23 cellular contexts compared by ENCODE assay signal in the genomic region with DNA sequence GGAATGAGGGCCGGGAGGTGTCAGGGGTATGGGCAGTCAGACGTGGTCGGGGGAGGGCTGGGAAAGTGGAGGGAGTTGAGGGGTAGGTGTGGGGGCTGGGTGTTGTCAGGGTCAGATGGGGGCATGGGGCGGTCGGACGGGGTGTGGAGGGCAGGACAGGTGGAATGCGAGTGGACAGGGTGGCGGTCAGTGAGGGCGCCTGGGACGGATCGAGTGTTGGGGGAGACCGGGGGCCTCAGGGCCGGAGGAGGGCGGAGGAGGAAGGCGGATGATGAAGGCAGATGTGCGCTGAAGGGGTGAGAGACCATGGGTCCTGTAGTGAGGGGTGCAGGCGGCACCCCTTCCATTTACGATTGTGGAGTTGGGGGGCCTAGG. TPM values are rescaled to one million over a fixed set of nuclear protein-coding genes. Genes with fewer than 3 reads are reported as not detected.
A peak's percentile ranks its signal among the peaks of the same experiment; 100 is the strongest.
DNase-seq lines count a peak whose midpoint lies in the region; ATAC-seq and TF ChIP-seq lines count a peak whose summit lies in the region.
"Had no signal": no experiment of that assay in that cellular context is flagged by ENCODE, and none has a peak within 500 bp of the region (broad histone marks: within the 10 kb centered on the region; RNA-seq: fewer than 3 reads in every experiment).

No MANE protein-coding gene starts in this region.

- H3K27ac ChIP-seq in neuronal stem cell (replicated peaks; ENCODE audit: low read length), result no peak overlapping the region
- H3K27ac ChIP-seq: C4-2B had no signal

- H3K9me3 ChIP-seq in T-helper 17 cell (ENCODE audit: control insufficient read depth, low read length, poor library complexity, severe bottlenecking) (no peaks in the 10 kb centered on the region), neuronal stem cell (replicated peaks in 1 of 2; ENCODE audit: control insufficient read depth in 2 of 2, insufficient read depth in 1 of 2, low read depth in 1 of 2, low read length in 2 of 2) (no peaks in the 10 kb centered on the region)
- H3K9me3 ChIP-seq: Caco-2 had no signal

- H4K8ac ChIP-seq in neuronal stem cell (ENCODE audit: low read depth, low read length), result peak overlapping the region; percentile 82

- H3K36me3 ChIP-seq in H7 (replicated peaks; ENCODE audit: control insufficient read depth, insufficient read depth, low read length), result peaks cover 22% of the 10 kb centered on the region
- peaks cover 34 to 90% of the 10 kb centered on the region in 2 donors for H3K36me3 ChIP-seq in neuronal stem cell (replicated peaks in 1 of 2; ENCODE audit: control insufficient read depth in 2 of 2, insufficient read depth in 2 of 2, low read length in 2 of 2)

- H3K4me3 ChIP-seq in H7 (ENCODE audit: insufficient read depth, low read depth, low read length), result no peak overlapping the region
- H3K4me3 ChIP-seq in neuronal stem cell (ENCODE audit: low read length in 2 of 2), result no peak overlapping the region
- H3K4me3 ChIP-seq: GM12878 had no signal

- H3K4me2 ChIP-seq in neuronal stem cell (ENCODE audit: insufficient read depth, low read length, poor library complexity, severe bottlenecking), result no peak overlapping the region

- H3K23ac ChIP-seq in neuronal stem cell (ENCODE audit: low read depth, low read length, poor library complexity), result peak overlapping the region; percentile 43

- peak overlapping the region; percentile 87 for H3K14ac ChIP-seq in neuronal stem cell (ENCODE audit: low read length)

- H3K18ac ChIP-seq in neuronal stem cell (ENCODE audit: low read length), result no peak overlapping the region

- no peak overlapping the region for H3K4me3 Mint-ChIP-seq in Calu3 (ENCODE audit: low read depth, unreplicated experiment)
- H3K4me3 Mint-ChIP-seq in T-helper 17 cell, result no peak overlapping the region
- H3K4me3 Mint-ChIP-seq: CD4-positive, CD25-positive, alpha-beta regulatory T cell; CD8-positive, alpha-beta T cell; HFFc6 had no signal

- CTCF ChIA-PET in Calu3 (lab: Charles Lee), result no interaction called here

- no peak overlapping the region for H3K4ac ChIP-seq in neuronal stem cell (ENCODE audit: low read length)

- no peak overlapping the region for H2AK5ac ChIP-seq in neuronal stem cell (ENCODE audit: low read depth, low read length)

- no peaks in the 10 kb centered on the region for H3K27me3 ChIP-seq in H7 (ENCODE audit: control insufficient read depth, insufficient read depth, low read length)
- H3K27me3 ChIP-seq in neuronal stem cell (ENCODE audit: control insufficient read depth in 3 of 3, insufficient read depth in 3 of 3, low read depth in 1 of 3, low read length in 3 of 3), result no peaks in the 10 kb centered on the region

- H4K91ac ChIP-seq in neuronal stem cell (ENCODE audit: low read depth, low read length, poor library complexity), result no peak overlapping the region

- H2BK120ac ChIP-seq in neuronal stem cell (ENCODE audit: low read depth, low read length), result peak overlapping the region; percentile 18

- H3K27me3 Mint-ChIP-seq in Calu3 (ENCODE audit: unreplicated experiment) (no peaks in the 10 kb centered on the region), T-helper 17 cell (no peaks in the 10 kb centered on the region)

- peak overlapping the region; percentile 85 for H2BK5ac ChIP-seq in neuronal stem cell (ENCODE audit: low read length)

- peaks cover 1 to 10% of the 10 kb centered on the region in 2 donors for H3K4me1 ChIP-seq in neuronal stem cell (ENCODE audit: control insufficient read depth in 2 of 2, insufficient read depth in 1 of 2, low read depth in 1 of 2, low read length in 2 of 2)

- H3K27ac Mint-ChIP-seq in Calu3 (ENCODE audit: unreplicated experiment), result peak overlapping the region; percentile 37
- peak overlapping the region; percentile 78 for H3K27ac Mint-ChIP-seq in T-helper 17 cell
- H3K27ac Mint-ChIP-seq: CD4-positive, CD25-positive, alpha-beta regulatory T cell; CD8-positive, alpha-beta T cell; HFFc6 had no signal

- no peak overlapping the region for H2BK15ac ChIP-seq in neuronal stem cell (ENCODE audit: low read length)

- peak overlapping the region; percentile 70 for H3K9ac ChIP-seq in neuronal stem cell (ENCODE audit: low read depth, low read length, poor library complexity)

- H3K36me3 Mint-ChIP-seq in Calu3 (ENCODE audit: insufficient read depth, unreplicated experiment), result peaks cover 89% of the 10 kb centered on the region
- peaks cover 10% of the 10 kb centered on the region for H3K36me3 Mint-ChIP-seq in T-helper 17 cell (ENCODE audit: low read depth)

- intact Hi-C loops in Calu3 (cut with micrococcal nuclease; ENCODE audit: unreplicated experiment) (no loop called here), Right ventricle myocardium superior (cut with DNase I) (no loop called here)

- no peak overlapping the region for H2BK12ac ChIP-seq in neuronal stem cell (ENCODE audit: low read length)

- no TSS peak for BruUV-seq in Calu3 (replicated peaks; lab: Mats Ljungman, UMichigan)

- ATAC-seq in T-helper 17 cell (no peak), GM19397 (IDR thresholded peaks at IDR 0.05; ENCODE audit: unreplicated experiment) (no peak), Right ventricle myocardium superior (ENCODE audit: poor library complexity) (no peak)
- ATAC-seq: CD8-positive, alpha-beta T cell; GM12878; HCT116 had no signal

- DNase-seq in Calu3 (no peak), H7 (peak; percentile 55), T-helper 17 cell (no peak), neuronal stem cell (ENCODE audit: low spot score) (no peak), Right ventricle myocardium superior (no peak)
- no peak for DNase-seq in activated CD4-positive, alpha-beta T cell treated with anti-CD3 and anti-CD28 coated beads, Interleukin-2, amount 50 U/mL, for 48 hours
- no peak for DNase-seq in stimulated activated CD4-positive, alpha-beta T cell treated with anti-CD3 and anti-CD28 coated beads, Interleukin-4, amount 100 ng/mL, for 4 hours
- DNase-seq: Caco-2; CD4-positive, CD25-positive, alpha-beta regulatory T cell; CD8-positive, alpha-beta T cell; DMS 273 treated with DMSO at 0.1 percent for 48 hours; DMS79; EL; GDM1; GOT3; HFFc6 had no signal

- H3K4me1 Mint-ChIP-seq in Calu3 (ENCODE audit: low read depth, unreplicated experiment) (peaks cover 15% of the 10 kb centered on the region), T-helper 17 cell (peaks cover 25% of the 10 kb centered on the region)

- no peaks in the 10 kb centered on the region for H3K9me3 Mint-ChIP-seq in Calu3 (ENCODE audit: low read depth, unreplicated experiment)
- H3K9me3 Mint-ChIP-seq: CD4-positive, CD25-positive, alpha-beta regulatory T cell; CD8-positive, alpha-beta T cell; HFFc6 had no signal

- no CpG with 5 or more reads among the region's 18 CpGs for WGBS in neuronal stem cell (ENCODE audit: extremely low coverage in 2 of 2, insufficient read length in 2 of 2, insufficient replicate concordance in 1 of 2), 2 donors

- H3K79me1 ChIP-seq in neuronal stem cell (ENCODE audit: low read depth, low read length), result peaks cover 14% of the 10 kb centered on the region

- TF ChIP-seq CTCF in Calu3 (IDR thresholded peaks at IDR 0.05; ENCODE audit: unreplicated experiment), result no peak

- no peak overlapping the region for H2AFZ ChIP-seq in neuronal stem cell (ENCODE audit: low read length)

RNA-seq across cellular contexts. Expression of gene TBCB, which starts 5.7 kb away (rescaled TPM):
- total RNA-seq in Calu3 (2022), result 204 and 210 TPM in 2 replicates
- 179 and 202 TPM in 2 replicates for total RNA-seq in H7 (2014; rRNA removed; shearing (Covaris generic))
- 100 to 1,000 TPM; 127 to 131 TPM for total RNA-seq in T-helper 17 cell
- polyA plus RNA-seq in neuronal stem cell (2013, experiment 1 of 2), result 314 TPM
- 323 TPM for polyA plus RNA-seq in neuronal stem cell (2013, experiment 2 of 2)
- total RNA-seq in Right ventricle myocardium superior, result 95.8 TPM

RNA-seq across cellular contexts. Expression of gene POLR2I, which starts 6.3 kb away (rescaled TPM):
- total RNA-seq in Calu3 (2022) (91.6 and 92.2 TPM in 2 replicates), T-helper 17 cell (10 to 100 TPM; 26.4 to 28.2 TPM), Right ventricle myocardium superior (145 TPM)
- 121 and 129 TPM in 2 replicates for total RNA-seq in H7 (2014; rRNA removed; shearing (Covaris generic))
- polyA plus RNA-seq in neuronal stem cell (2013, experiment 1 of 2), result 186 TPM
- 182 TPM for polyA plus RNA-seq in neuronal stem cell (2013, experiment 2 of 2)

RNA-seq across cellular contexts. Expression of gene OVOL3, which starts 10.0 kb away (rescaled TPM):
- not detected in 2 replicates for total RNA-seq in Calu3 (2022)
- not detected in 2 replicates for total RNA-seq in H7 (2014; rRNA removed; shearing (Covaris generic))
- total RNA-seq in T-helper 17 cell, result not detected
- polyA plus RNA-seq in neuronal stem cell (2013, experiment 1 of 2), result 0.13 TPM
- 0.07 TPM for polyA plus RNA-seq in neuronal stem cell (2013, experiment 2 of 2)
- not detected for total RNA-seq in Right ventricle myocardium superior
- total RNA-seq: A172; Caco-2; CD4-positive, CD25-positive, alpha-beta regulatory T cell; CD8-positive, alpha-beta T cell; GM12878; HFFc6 had no signal
- polyA plus RNA-seq: BJ; CD4-positive, CD25-positive, alpha-beta regulatory T cell had no signal

RNA-seq across cellular contexts. Expression of gene CAPNS1, which starts 18.9 kb away (rescaled TPM):
- total RNA-seq in Calu3 (2022), result 823 and 894 TPM in 2 replicates
- 248 and 336 TPM in 2 replicates for total RNA-seq in H7 (2014; rRNA removed; shearing (Covaris generic))
- total RNA-seq in T-helper 17 cell, result 100 to 1,000 TPM; 323 to 327 TPM
- polyA plus RNA-seq in neuronal stem cell (2013, experiment 1 of 2), result 305 TPM
- polyA plus RNA-seq in neuronal stem cell (2013, experiment 2 of 2), result 308 TPM
- 781 TPM for total RNA-seq in Right ventricle myocardium superior

RNA-seq across cellular contexts. Expression of gene COX7A1, which starts 31.3 kb away (rescaled TPM):
- total RNA-seq in Calu3 (2022) (not detected in 2 replicates), T-helper 17 cell (not detected), Right ventricle myocardium superior (3,311 TPM)
- 0.18 TPM in 1 of 2 replicates, not detected in the other for total RNA-seq in H7 (2014; rRNA removed; shearing (Covaris generic))
- not detected for polyA plus RNA-seq in neuronal stem cell (2013, experiment 1 of 2)
- not detected for polyA plus RNA-seq in neuronal stem cell (2013, experiment 2 of 2)
- total RNA-seq: A172; A673; Caco-2; CD4-positive, CD25-positive, alpha-beta regulatory T cell; CD8-positive, alpha-beta T cell; GM12878 had no signal
- polyA plus RNA-seq: CD4-positive, CD25-positive, alpha-beta regulatory T cell; GM12878 had no signal
